In genomic region chr7:107002131-107002803, GRCh38 we compare ENCODE assay signal across 15 cellular contexts. TPM values are rescaled to one million over a fixed set of nuclear protein-coding genes. Genes with fewer than 3 reads are reported as not detected.
A peak's percentile ranks its signal among the peaks of the same experiment; 100 is the strongest.
DNase-seq lines count a peak whose midpoint lies in the region; ATAC-seq and TF ChIP-seq lines count a peak whose summit lies in the region.
"Had no signal": no experiment of that assay in that cellular context is flagged by ENCODE, and none has a peak within 500 bp of the region (broad histone marks: within the 10 kb centered on the region; RNA-seq: fewer than 3 reads in every experiment).

No MANE protein-coding gene starts in this region.

- WGBS in SK-N-SH (ENCODE audit: low lambda C conversion rate) = 85% methylated on average over 7 of the region's 7 CpGs

- peak overlapping the region; percentile 29; the same call in 1 of the 2 replicates for H2AFZ ChIP-seq in SK-N-SH (ENCODE audit: low read depth)

- H3K27ac Mint-ChIP-seq in T-cell = no peak overlapping the region
- H3K27ac Mint-ChIP-seq: CD4-positive, CD25-positive, alpha-beta regulatory T cell; H9 had no signal

- ATAC-seq in SK-N-SH treated with all-trans-retinoic acid at 6 μM for 48 hours (no peak), HG03045 (IDR thresholded peaks at IDR 0.05; ENCODE audit: unreplicated experiment) (no peak), GM21576 (IDR thresholded peaks at IDR 0.05; ENCODE audit: unreplicated experiment) (no peak), T-cell (replicated peaks in 1 of 4) (no peak)

- TF ChIP-seq RAD21 in SK-N-SH (IDR thresholded peaks at IDR 0.05; ENCODE audit: low read length) = no peak

- TF ChIP-seq POLR2A in erythroblast (IDR thresholded peaks at IDR 0.05; ENCODE audit: low read length) = no peak

- no peak overlapping the region for H3K9ac ChIP-seq in SK-N-SH
- H3K9ac ChIP-seq: BLaER1 treated with 17β-estradiol and CSF1 and Interleukin-3, amounts not matched to agents 10 nM and 100 nM had no signal

- H3K4me3 Mint-ChIP-seq in T-cell = no peak overlapping the region
- H3K4me3 Mint-ChIP-seq: CD4-positive, CD25-positive, alpha-beta regulatory T cell; H9 had no signal

- H3K4me1 ChIP-seq in SK-N-SH (ENCODE audit: control insufficient read depth in 1 of 2, insufficient read depth in 2 of 2, low read depth in 1 of 2, low read length in 1 of 2) = no peaks in the 10 kb centered on the region; a peak in 1 of 4 replicates

- H3K27me3 ChIP-seq in SK-N-SH (ENCODE audit: insufficient read depth) = no peaks in the 10 kb centered on the region
- H3K27me3 ChIP-seq: BLaER1 treated with 17β-estradiol and CSF1 and Interleukin-3, amounts not matched to agents 10 nM and 100 nM had no signal

- H3K4me3 ChIP-seq in SK-N-SH (ENCODE audit: low read depth in 2 of 2, low read length in 1 of 2) = no peak overlapping the region
- H3K4me3 ChIP-seq: BLaER1 treated with 17β-estradiol and CSF1 and Interleukin-3, amounts not matched to agents 10 nM and 100 nM had no signal

- no peaks in the 10 kb centered on the region for H3K9me3 Mint-ChIP-seq in T-cell
- H3K9me3 Mint-ChIP-seq: CD4-positive, CD25-positive, alpha-beta regulatory T cell; H9 had no signal

- H3K27ac ChIP-seq in SK-N-SH (ENCODE audit: low read depth in 2 of 2, low read length in 1 of 2) = no peak overlapping the region
- H3K27ac ChIP-seq: 22Rv1; BLaER1 treated with 17β-estradiol and CSF1 and Interleukin-3, amounts not matched to agents 10 nM and 100 nM had no signal

- no peaks in the 10 kb centered on the region for H3K36me3 ChIP-seq in SK-N-SH (replicated peaks in 1 of 2; ENCODE audit: control insufficient read depth in 1 of 2, insufficient read depth in 2 of 2, low read length in 1 of 2)
- H3K36me3 ChIP-seq: BLaER1 treated with 17β-estradiol and CSF1 and Interleukin-3, amounts not matched to agents 10 nM and 100 nM had no signal

- H3K36me3 Mint-ChIP-seq in T-cell = no peaks in the 10 kb centered on the region
- H3K36me3 Mint-ChIP-seq: CD4-positive, CD25-positive, alpha-beta regulatory T cell had no signal

- POLR2A ChIA-PET in SK-N-SH (lab: Yijun Ruan, JAX) = no interaction called here
- POLR2A ChIA-PET in T-cell (lab: Charles Lee) = interaction anchor here in 1 of 2 donors (0.6 kb wide), 1 partner anchor 69 kb away, joined by 3 read pairs; no protein-coding TSS in a partner anchor

- H3K4me1 Mint-ChIP-seq in T-cell = no peaks in the 10 kb centered on the region
- H3K4me1 Mint-ChIP-seq: CD4-positive, CD25-positive, alpha-beta regulatory T cell; H9 had no signal

- no peak for TF ChIP-seq EP300 in SK-N-SH (IDR thresholded peaks at IDR 0.05; ENCODE audit: borderline replicate concordance in 1 of 2, low read depth in 1 of 2, low read length in 1 of 2)

- H3K9me3 ChIP-seq in SK-N-SH = no peaks in the 10 kb centered on the region
- H3K9me3 ChIP-seq: BLaER1 treated with 17β-estradiol and CSF1 and Interleukin-3, amounts not matched to agents 10 nM and 100 nM had no signal

- H3K79me2 ChIP-seq in SK-N-SH (ENCODE audit: insufficient read depth) = no peaks in the 10 kb centered on the region

- TF ChIP-seq CTCF in SK-N-SH (IDR thresholded peaks at IDR 0.05) = no peak

- DNase-seq in SK-N-SH (no peak), erythroblast (lab: John Stamatoyannopoulos, UW) (peak; percentile 50 to 71), iris pigment epithelial cell (ENCODE audit: low read depth) (peak; percentile 36), T-cell (no peak)
- DNase-seq: CD4-positive, CD25-positive, alpha-beta regulatory T cell; DMS 273 treated with DMSO at 0.1 percent for 48 hours; GOT3; H9; IMR-90 had no signal

- H3K9me2 ChIP-seq in SK-N-SH = no peaks in the 10 kb centered on the region

- no peaks in the 10 kb centered on the region for H3K27me3 Mint-ChIP-seq in T-cell

- no peak overlapping the region for H3K4me2 ChIP-seq in SK-N-SH
- H3K4me2 ChIP-seq: BLaER1 treated with 17β-estradiol and CSF1 and Interleukin-3, amounts not matched to agents 10 nM and 100 nM had no signal

- H3F3A ChIP-seq in SK-N-SH (replicated peaks; ENCODE audit: insufficient read depth) = no peaks in the 10 kb centered on the region

- CTCF ChIA-PET in SK-N-SH (lab: Yijun Ruan, JAX) (interaction anchor here (1.1 to 2.1 kb wide), 3 partner anchors 9 to 209 kb away, joined by 3 to 7 read pairs (median 3); no protein-coding TSS in a partner anchor), T-cell (lab: Charles Lee) (no interaction called here)

- no peaks in the 10 kb centered on the region for H4K20me1 ChIP-seq in SK-N-SH (ENCODE audit: insufficient read depth)
- H4K20me1 ChIP-seq: BLaER1 treated with 17β-estradiol and CSF1 and Interleukin-3, amounts not matched to agents 10 nM and 100 nM had no signal

TF ChIP-seq in SK-N-SH, 30 proteins besides CTCF, POLR2A, EP300 and RAD21 (continues in another document):
- TF ChIP-seq RXRA (IDR thresholded peaks at IDR 0.05; ENCODE audit: borderline replicate concordance, low read depth) (no peak), FOSL2 (IDR thresholded peaks at IDR 0.05; ENCODE audit: borderline replicate concordance, low read depth) (no peak), RFX5 (IDR thresholded peaks at IDR 0.05; ENCODE audit: low read length) (no peak), FOXM1 (IDR thresholded peaks at IDR 0.05; ENCODE audit: low read depth) (no peak), GABPA (IDR thresholded peaks at IDR 0.05; ENCODE audit: low read depth) (no peak), NFIC (IDR thresholded peaks at IDR 0.05; ENCODE audit: borderline replicate concordance) (no peak)
- TF ChIP-seq, protein P1, sequence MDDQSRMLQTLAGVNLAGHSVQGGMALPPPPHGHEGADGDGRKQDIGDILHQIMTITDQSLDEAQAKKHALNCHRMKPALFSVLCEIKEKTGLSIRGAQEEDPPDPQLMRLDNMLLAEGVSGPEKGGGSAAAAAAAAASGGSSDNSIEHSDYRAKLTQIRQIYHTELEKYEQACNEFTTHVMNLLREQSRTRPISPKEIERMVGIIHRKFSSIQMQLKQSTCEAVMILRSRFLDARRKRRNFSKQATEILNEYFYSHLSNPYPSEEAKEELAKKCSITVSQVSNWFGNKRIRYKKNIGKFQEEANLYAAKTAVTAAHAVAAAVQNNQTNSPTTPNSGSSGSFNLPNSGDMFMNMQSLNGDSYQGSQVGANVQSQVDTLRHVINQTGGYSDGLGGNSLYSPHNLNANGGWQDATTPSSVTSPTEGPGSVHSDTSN (IDR thresholded peaks at IDR 0.05) = no peak
- TF ChIP-seq, protein P2, sequence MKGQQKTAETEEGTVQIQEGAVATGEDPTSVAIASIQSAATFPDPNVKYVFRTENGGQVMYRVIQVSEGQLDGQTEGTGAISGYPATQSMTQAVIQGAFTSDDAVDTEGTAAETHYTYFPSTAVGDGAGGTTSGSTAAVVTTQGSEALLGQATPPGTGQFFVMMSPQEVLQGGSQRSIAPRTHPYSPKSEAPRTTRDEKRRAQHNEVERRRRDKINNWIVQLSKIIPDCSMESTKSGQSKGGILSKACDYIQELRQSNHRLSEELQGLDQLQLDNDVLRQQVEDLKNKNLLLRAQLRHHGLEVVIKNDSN (IDR thresholded peaks at IDR 0.05; ENCODE audit: borderline replicate concordance, low read depth) = no peak

TF ChIP-seq in SK-N-SH treated with all-trans-retinoic acid at 6 μM for 48 hours, 23 proteins besides CTCF, POLR2A, EP300 and RAD21 (continues in another document):
- TF ChIP-seq TCF4 (CRISPR knock-in tag; IDR thresholded peaks at IDR 0.05; ENCODE audit: borderline replicate concordance) = no peak
- TF ChIP-seq ZFP30 (CRISPR knock-in tag; IDR thresholded peaks at IDR 0.05) = no peak
- TF ChIP-seq ESRRG (CRISPR knock-in tag; IDR thresholded peaks at IDR 0.05) = no peak
- TF ChIP-seq, protein P3, sequence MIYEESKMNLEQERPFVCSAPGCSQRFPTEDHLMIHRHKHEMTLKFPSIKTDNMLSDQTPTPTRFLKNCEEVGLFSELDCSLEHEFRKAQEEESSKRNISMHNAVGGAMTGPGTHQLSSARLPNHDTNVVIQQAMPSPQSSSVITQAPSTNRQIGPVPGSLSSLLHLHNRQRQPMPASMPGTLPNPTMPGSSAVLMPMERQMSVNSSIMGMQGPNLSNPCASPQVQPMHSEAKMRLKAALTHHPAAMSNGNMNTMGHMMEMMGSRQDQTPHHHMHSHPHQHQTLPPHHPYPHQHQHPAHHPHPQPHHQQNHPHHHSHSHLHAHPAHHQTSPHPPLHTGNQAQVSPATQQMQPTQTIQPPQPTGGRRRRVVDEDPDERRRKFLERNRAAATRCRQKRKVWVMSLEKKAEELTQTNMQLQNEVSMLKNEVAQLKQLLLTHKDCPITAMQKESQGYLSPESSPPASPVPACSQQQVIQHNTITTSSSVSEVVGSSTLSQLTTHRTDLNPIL (CRISPR knock-in tag; IDR thresholded peaks at IDR 0.05; ENCODE audit: low read depth) = no peak
- no peak for TF ChIP-seq ARNTL (CRISPR knock-in tag; IDR thresholded peaks at IDR 0.05; ENCODE audit: borderline replicate concordance, low read depth)
- no peak for TF ChIP-seq BACH2 (CRISPR knock-in tag; IDR thresholded peaks at IDR 0.05; ENCODE audit: borderline replicate concordance)
- TF ChIP-seq, protein P4, sequence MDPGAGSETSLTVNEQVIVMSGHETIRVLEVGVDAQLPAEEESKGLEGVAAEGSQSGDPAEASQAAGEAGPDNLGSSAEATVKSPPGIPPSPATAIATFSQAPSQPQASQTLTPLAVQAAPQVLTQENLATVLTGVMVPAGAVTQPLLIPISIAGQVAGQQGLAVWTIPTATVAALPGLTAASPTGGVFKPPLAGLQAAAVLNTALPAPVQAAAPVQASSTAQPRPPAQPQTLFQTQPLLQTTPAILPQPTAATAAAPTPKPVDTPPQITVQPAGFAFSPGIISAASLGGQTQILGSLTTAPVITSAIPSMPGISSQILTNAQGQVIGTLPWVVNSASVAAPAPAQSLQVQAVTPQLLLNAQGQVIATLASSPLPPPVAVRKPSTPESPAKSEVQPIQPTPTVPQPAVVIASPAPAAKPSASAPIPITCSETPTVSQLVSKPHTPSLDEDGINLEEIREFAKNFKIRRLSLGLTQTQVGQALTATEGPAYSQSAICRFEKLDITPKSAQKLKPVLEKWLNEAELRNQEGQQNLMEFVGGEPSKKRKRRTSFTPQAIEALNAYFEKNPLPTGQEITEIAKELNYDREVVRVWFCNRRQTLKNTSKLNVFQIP (CRISPR knock-in tag; IDR thresholded peaks at IDR 0.05; ENCODE audit: borderline replicate concordance, low read depth) = no peak
- no peak for TF ChIP-seq ZNF8 (CRISPR knock-in tag; IDR thresholded peaks at IDR 0.05)

RNA-seq across cellular contexts. Expression of gene PRKAR2B, which starts 42.2 kb away (rescaled TPM):
- 17.3 and 19.3 TPM in 2 replicates for polyA plus RNA-seq in SK-N-SH (2012; rRNA removed)
- polyA plus RNA-seq in SK-N-SH (2012; cell fraction: cytosol; rRNA removed) = 27.9 and 35.2 TPM in 2 replicates
- 4.7 and 9.6 TPM in 2 replicates for polyA plus RNA-seq in SK-N-SH (2012; cell fraction: nucleus; rRNA removed)
- 1 to 10 TPM in 3 of 5 donors, under 1 TPM in 2; 0.58 to 2.2 (median 1.0) TPM for total RNA-seq in T-cell
- total RNA-seq: HT-29 had no signal

Comparison
In these comparisons a context has a peak if more than half of its experiments do, and no peak if none do; other contexts are left out.
1. DNase-seq: peak in erythroblast (2 of 2) and iris pigment epithelial cell (single experiment); none in SK-N-SH (single experiment) and T-cell (0 of 34).